Comparison of ENCODE assay signal across 2 cellular contexts in the genomic region with DNA sequence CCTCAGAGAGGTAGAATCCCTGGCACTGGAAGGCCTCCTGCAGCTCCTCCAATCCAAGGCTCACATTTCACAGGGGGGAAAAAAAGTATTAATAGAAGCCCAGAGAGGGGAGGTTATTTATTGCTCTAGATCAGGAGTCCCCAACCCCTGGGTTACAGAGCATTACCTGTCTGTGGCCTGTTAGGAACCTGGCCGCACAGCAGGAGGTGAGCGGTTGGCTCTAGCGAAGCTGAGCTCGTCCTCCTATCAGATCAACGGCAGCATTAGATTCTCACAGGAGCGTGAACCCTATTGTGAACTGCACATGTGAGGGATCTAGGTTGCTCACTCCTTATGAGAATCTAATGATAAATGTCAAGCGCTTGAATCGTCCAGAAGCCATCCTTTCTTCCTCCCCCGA.
TF ChIP-seq lines count a peak whose summit lies in the region.

No MANE protein-coding gene starts in this region.

TF ChIP-seq in GM23338, 12 proteins besides CTCF, POLR2A, EP300 and RAD21 (continues in another document):
- TF ChIP-seq ZNF331 (CRISPR knock-in tag; IDR thresholded peaks at IDR 0.05; ENCODE audit: low read depth) (no peak), EZH2phosphoT487 (IDR thresholded peaks at IDR 0.05; ENCODE audit: unreplicated experiment) (no peak), CREB1 (CRISPR knock-in tag; IDR thresholded peaks at IDR 0.05; ENCODE audit: low read depth) (no peak), NANOG (IDR thresholded peaks at IDR 0.05; ENCODE audit: borderline replicate concordance) (no peak), EZH2 (IDR thresholded peaks at IDR 0.05; ENCODE audit: low read depth, unreplicated experiment) (no peak), ZNF114 (CRISPR knock-in tag; IDR thresholded peaks at IDR 0.05) (no peak), STAT1 (IDR thresholded peaks at IDR 0.05; ENCODE audit: unreplicated experiment) (no peak)
- TF ChIP-seq, protein P1, sequence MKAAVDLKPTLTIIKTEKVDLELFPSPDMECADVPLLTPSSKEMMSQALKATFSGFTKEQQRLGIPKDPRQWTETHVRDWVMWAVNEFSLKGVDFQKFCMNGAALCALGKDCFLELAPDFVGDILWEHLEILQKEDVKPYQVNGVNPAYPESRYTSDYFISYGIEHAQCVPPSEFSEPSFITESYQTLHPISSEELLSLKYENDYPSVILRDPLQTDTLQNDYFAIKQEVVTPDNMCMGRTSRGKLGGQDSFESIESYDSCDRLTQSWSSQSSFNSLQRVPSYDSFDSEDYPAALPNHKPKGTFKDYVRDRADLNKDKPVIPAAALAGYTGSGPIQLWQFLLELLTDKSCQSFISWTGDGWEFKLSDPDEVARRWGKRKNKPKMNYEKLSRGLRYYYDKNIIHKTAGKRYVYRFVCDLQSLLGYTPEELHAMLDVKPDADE (IDR thresholded peaks at IDR 0.05): no peak
- TF ChIP-seq, protein P2, sequence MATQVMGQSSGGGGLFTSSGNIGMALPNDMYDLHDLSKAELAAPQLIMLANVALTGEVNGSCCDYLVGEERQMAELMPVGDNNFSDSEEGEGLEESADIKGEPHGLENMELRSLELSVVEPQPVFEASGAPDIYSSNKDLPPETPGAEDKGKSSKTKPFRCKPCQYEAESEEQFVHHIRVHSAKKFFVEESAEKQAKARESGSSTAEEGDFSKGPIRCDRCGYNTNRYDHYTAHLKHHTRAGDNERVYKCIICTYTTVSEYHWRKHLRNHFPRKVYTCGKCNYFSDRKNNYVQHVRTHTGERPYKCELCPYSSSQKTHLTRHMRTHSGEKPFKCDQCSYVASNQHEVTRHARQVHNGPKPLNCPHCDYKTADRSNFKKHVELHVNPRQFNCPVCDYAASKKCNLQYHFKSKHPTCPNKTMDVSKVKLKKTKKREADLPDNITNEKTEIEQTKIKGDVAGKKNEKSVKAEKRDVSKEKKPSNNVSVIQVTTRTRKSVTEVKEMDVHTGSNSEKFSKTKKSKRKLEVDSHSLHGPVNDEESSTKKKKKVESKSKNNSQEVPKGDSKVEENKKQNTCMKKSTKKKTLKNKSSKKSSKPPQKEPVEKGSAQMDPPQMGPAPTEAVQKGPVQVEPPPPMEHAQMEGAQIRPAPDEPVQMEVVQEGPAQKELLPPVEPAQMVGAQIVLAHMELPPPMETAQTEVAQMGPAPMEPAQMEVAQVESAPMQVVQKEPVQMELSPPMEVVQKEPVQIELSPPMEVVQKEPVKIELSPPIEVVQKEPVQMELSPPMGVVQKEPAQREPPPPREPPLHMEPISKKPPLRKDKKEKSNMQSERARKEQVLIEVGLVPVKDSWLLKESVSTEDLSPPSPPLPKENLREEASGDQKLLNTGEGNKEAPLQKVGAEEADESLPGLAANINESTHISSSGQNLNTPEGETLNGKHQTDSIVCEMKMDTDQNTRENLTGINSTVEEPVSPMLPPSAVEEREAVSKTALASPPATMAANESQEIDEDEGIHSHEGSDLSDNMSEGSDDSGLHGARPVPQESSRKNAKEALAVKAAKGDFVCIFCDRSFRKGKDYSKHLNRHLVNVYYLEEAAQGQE (IDR thresholded peaks at IDR 0.05; ENCODE audit: unreplicated experiment): no peak
- TF ChIP-seq, protein P3, sequence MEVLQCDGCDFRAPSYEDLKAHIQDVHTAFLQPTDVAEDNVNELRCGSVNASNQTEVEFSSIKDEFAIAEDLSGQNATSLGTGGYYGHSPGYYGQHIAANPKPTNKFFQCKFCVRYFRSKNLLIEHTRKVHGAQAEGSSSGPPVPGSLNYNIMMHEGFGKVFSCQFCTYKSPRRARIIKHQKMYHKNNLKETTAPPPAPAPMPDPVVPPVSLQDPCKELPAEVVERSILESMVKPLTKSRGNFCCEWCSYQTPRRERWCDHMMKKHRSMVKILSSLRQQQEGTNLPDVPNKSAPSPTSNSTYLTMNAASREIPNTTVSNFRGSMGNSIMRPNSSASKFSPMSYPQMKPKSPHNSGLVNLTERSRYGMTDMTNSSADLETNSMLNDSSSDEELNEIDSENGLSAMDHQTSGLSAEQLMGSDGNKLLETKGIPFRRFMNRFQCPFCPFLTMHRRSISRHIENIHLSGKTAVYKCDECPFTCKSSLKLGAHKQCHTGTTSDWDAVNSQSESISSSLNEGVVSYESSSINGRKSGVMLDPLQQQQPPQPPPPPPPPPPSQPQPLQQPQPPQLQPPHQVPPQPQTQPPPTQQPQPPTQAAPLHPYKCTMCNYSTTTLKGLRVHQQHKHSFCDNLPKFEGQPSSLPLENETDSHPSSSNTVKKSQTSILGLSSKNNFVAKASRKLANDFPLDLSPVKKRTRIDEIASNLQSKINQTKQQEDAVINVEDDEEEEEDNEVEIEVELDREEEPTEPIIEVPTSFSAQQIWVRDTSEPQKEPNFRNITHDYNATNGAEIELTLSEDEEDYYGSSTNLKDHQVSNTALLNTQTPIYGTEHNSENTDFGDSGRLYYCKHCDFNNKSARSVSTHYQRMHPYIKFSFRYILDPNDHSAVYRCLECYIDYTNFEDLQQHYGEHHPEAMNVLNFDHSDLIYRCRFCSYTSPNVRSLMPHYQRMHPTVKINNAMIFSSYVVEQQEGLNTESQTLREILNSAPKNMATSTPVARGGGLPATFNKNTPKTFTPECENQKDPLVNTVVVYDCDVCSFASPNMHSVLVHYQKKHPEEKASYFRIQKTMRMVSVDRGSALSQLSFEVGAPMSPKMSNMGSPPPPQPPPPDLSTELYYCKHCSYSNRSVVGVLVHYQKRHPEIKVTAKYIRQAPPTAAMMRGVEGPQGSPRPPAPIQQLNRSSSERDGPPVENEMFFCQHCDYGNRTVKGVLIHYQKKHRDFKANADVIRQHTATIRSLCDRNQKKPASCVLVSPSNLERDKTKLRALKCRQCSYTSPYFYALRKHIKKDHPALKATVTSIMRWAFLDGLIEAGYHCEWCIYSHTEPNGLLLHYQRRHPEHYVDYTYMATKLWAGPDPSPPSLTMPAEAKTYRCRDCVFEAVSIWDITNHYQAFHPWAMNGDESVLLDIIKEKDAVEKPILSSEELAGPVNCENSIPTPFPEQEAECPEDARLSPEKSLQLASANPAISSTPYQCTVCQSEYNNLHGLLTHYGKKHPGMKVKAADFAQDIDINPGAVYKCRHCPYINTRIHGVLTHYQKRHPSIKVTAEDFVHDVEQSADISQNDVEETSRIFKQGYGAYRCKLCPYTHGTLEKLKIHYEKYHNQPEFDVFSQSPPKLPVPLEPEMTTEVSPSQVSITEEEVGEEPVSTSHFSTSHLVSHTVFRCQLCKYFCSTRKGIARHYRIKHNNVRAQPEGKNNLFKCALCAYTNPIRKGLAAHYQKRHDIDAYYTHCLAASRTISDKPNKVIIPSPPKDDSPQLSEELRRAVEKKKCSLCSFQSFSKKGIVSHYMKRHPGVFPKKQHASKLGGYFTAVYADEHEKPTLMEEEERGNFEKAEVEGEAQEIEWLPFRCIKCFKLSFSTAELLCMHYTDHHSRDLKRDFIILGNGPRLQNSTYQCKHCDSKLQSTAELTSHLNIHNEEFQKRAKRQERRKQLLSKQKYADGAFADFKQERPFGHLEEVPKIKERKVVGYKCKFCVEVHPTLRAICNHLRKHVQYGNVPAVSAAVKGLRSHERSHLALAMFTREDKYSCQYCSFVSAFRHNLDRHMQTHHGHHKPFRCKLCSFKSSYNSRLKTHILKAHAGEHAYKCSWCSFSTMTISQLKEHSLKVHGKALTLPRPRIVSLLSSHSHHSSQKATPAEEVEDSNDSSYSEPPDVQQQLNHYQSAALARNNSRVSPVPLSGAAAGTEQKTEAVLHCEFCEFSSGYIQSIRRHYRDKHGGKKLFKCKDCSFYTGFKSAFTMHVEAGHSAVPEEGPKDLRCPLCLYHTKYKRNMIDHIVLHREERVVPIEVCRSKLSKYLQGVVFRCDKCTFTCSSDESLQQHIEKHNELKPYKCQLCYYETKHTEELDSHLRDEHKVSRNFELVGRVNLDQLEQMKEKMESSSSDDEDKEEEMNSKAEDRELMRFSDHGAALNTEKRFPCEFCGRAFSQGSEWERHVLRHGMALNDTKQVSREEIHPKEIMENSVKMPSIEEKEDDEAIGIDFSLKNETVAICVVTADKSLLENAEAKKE (CRISPR knock-in tag; IDR thresholded peaks at IDR 0.05): no peak

TF ChIP-seq in K562, 482 proteins besides CTCF, POLR2A, EP300 and RAD21:
- TF ChIP-seq BHLHE40 (IDR thresholded peaks at IDR 0.05; ENCODE audit: low read length) (no peak), NR1H2 (CRISPR knock-in tag; IDR thresholded peaks at IDR 0.05) (no peak), RBM15 (IDR thresholded peaks at IDR 0.05; ENCODE audit: insufficient read depth, low read length) (no peak), NR2C2 (CRISPR knock-in tag; IDR thresholded peaks at IDR 0.05) (no peak), NR2C2 (tag; IDR thresholded peaks at IDR 0.05) (no peak), EGR1 (conservative IDR thresholded peaks at IDR 0.05) (no peak), ZFP1 (CRISPR knock-in tag; IDR thresholded peaks at IDR 0.05) (no peak), SMC3 (conservative IDR thresholded peaks at IDR 0.05; ENCODE audit: insufficient read depth, low read depth, low read length) (no peak), BACH1 (tag; IDR thresholded peaks at IDR 0.05) (no peak), DPF2 (IDR thresholded peaks at IDR 0.05) (no peak), ARNT (IDR thresholded peaks at IDR 0.05) (no peak), PCBP1 (IDR thresholded peaks at IDR 0.05; ENCODE audit: low read depth, low read length, poor library complexity, severe bottlenecking) (no peak), PHF20 (IDR thresholded peaks at IDR 0.05; ENCODE audit: partially characterized antibody) (no peak), HMG20A (CRISPR knock-in tag; conservative IDR thresholded peaks at IDR 0.05) (no peak), ZBTB7A (IDR thresholded peaks at IDR 0.05; ENCODE audit: borderline replicate concordance, control insufficient read depth, low read depth, low read length) (no peak)
- TF ChIP-seq, protein P4, sequence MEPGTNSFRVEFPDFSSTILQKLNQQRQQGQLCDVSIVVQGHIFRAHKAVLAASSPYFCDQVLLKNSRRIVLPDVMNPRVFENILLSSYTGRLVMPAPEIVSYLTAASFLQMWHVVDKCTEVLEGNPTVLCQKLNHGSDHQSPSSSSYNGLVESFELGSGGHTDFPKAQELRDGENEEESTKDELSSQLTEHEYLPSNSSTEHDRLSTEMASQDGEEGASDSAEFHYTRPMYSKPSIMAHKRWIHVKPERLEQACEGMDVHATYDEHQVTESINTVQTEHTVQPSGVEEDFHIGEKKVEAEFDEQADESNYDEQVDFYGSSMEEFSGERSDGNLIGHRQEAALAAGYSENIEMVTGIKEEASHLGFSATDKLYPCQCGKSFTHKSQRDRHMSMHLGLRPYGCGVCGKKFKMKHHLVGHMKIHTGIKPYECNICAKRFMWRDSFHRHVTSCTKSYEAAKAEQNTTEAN (CRISPR knock-in tag; IDR thresholded peaks at IDR 0.05): no peak
- TF ChIP-seq, protein P5, sequence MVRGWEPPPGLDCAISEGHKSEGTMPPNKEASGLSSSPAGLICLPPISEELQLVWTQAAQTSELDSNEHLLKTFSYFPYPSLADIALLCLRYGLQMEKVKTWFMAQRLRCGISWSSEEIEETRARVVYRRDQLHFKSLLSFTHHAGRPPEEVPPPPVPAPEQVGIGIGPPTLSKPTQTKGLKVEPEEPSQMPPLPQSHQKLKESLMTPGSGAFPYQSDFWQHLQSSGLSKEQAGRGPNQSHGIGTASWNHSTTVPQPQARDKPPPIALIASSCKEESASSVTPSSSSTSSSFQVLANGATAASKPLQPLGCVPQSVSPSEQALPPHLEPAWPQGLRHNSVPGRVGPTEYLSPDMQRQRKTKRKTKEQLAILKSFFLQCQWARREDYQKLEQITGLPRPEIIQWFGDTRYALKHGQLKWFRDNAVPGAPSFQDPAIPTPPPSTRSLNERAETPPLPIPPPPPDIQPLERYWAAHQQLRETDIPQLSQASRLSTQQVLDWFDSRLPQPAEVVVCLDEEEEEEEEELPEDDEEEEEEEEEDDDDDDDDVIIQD (CRISPR knock-in tag; IDR thresholded peaks at IDR 0.05): no peak
- TF ChIP-seq, protein P6, sequence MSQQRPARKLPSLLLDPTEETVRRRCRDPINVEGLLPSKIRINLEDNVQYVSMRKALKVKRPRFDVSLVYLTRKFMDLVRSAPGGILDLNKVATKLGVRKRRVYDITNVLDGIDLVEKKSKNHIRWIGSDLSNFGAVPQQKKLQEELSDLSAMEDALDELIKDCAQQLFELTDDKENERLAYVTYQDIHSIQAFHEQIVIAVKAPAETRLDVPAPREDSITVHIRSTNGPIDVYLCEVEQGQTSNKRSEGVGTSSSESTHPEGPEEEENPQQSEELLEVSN (IDR thresholded peaks at IDR 0.05; ENCODE audit: borderline replicate concordance in 1 of 2, extremely low read depth in 1 of 2, insufficient read depth in 1 of 2, insufficient read length in 1 of 2, low read depth in 1 of 2, low read length in 1 of 2, poor library complexity in 1 of 2, severe bottlenecking in 1 of 2): no peak
- TF ChIP-seq, protein P7, sequence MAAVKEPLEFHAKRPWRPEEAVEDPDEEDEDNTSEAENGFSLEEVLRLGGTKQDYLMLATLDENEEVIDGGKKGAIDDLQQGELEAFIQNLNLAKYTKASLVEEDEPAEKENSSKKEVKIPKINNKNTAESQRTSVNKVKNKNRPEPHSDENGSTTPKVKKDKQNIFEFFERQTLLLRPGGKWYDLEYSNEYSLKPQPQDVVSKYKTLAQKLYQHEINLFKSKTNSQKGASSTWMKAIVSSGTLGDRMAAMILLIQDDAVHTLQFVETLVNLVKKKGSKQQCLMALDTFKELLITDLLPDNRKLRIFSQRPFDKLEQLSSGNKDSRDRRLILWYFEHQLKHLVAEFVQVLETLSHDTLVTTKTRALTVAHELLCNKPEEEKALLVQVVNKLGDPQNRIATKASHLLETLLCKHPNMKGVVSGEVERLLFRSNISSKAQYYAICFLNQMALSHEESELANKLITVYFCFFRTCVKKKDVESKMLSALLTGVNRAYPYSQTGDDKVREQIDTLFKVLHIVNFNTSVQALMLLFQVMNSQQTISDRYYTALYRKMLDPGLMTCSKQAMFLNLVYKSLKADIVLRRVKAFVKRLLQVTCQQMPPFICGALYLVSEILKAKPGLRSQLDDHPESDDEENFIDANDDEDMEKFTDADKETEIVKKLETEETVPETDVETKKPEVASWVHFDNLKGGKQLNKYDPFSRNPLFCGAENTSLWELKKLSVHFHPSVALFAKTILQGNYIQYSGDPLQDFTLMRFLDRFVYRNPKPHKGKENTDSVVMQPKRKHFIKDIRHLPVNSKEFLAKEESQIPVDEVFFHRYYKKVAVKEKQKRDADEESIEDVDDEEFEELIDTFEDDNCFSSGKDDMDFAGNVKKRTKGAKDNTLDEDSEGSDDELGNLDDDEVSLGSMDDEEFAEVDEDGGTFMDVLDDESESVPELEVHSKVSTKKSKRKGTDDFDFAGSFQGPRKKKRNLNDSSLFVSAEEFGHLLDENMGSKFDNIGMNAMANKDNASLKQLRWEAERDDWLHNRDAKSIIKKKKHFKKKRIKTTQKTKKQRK (IDR thresholded peaks at IDR 0.05; ENCODE audit: borderline replicate concordance, low read depth, low read length): no peak
